8 cellular contexts compared by ENCODE assay signal in genomic region chr10:119207367-119207668, GRCh38. TPM values are rescaled to one million over a fixed set of nuclear protein-coding genes. Genes with fewer than 3 reads are reported as not detected.
DNase-seq lines count a peak whose midpoint lies in the region; ATAC-seq and TF ChIP-seq lines count a peak whose summit lies in the region.

TSS of gene GRK5 (plus strand) at chr10:119207571. CDS start at chr10:119207918, 347 bp downstream.

- intact Hi-C loops in left cardiac atrium (cut with DNase I) (loop anchor here (2.0 to 10.0 kb wide), 3 partner anchors 65 to 209 kb away; no protein-coding TSS in a partner anchor), upper lobe of right lung (cut with DNase I) (no loop called here)

- H3K36me3 Mint-ChIP-seq in T-helper 1 cell treated with Interleukin-12 subunit alpha and Interleukin-12 subunit beta and Interleukin-4 antibody, amounts not matched to agents 30 μg/mL and 1 μg/mL, for 36 hours (ENCODE audit: low read depth): peaks cover 5% of the 10 kb centered on the region
- H3K36me3 Mint-ChIP-seq in progenitor cell of endocrine pancreas (ENCODE audit: insufficient read depth): no peaks in the 10 kb centered on the region

- H3K4me3 ChIP-seq in upper lobe of right lung: peak within 1 kb of the TSS; percentile 87

- in situ Hi-C loops in GM13976 (cut with MboI; ENCODE audit: low sequenced_read_pairs, unreplicated experiment): no loop called here

- peak within 1 kb of the TSS; percentile 100 for H3K27ac Mint-ChIP-seq in T-helper 1 cell treated with Interleukin-12 subunit alpha and Interleukin-12 subunit beta and Interleukin-4 antibody, amounts not matched to agents 30 μg/mL and 1 μg/mL, for 36 hours
- peak within 1 kb of the TSS; percentile 97 for H3K27ac Mint-ChIP-seq in progenitor cell of endocrine pancreas

- TF ChIP-seq CTCF in GM13976 (IDR thresholded peaks at IDR 0.05; ENCODE audit: borderline replicate concordance, control extremely low read depth, extremely low read depth, insufficient read depth, missing control alignments) (no peak), progenitor cell of endocrine pancreas (IDR thresholded peaks at IDR 0.05; ENCODE audit: unreplicated experiment) (no peak), upper lobe of right lung (IDR thresholded peaks at IDR 0.05) (no peak)

- H3K4me1 ChIP-seq in upper lobe of right lung: peaks cover 32% of the 10 kb centered on the region

- no peaks in the 10 kb centered on the region for H3K36me3 ChIP-seq in upper lobe of right lung

- H3K9me3 Mint-ChIP-seq in T-helper 1 cell treated with Interleukin-12 subunit alpha and Interleukin-12 subunit beta and Interleukin-4 antibody, amounts not matched to agents 30 μg/mL and 1 μg/mL, for 36 hours: no peaks in the 10 kb centered on the region
- no peaks in the 10 kb centered on the region for H3K9me3 Mint-ChIP-seq in progenitor cell of endocrine pancreas (ENCODE audit: low read depth)

- H3K27me3 Mint-ChIP-seq in T-helper 1 cell treated with Interleukin-12 subunit alpha and Interleukin-12 subunit beta and Interleukin-4 antibody, amounts not matched to agents 30 μg/mL and 1 μg/mL, for 36 hours (ENCODE audit: low read depth): no peaks in the 10 kb centered on the region
- H3K27me3 Mint-ChIP-seq in progenitor cell of endocrine pancreas: no peaks in the 10 kb centered on the region

- no peaks in the 10 kb centered on the region for H3K9me3 ChIP-seq in upper lobe of right lung

- peak within 1 kb of the TSS; percentile 91 for H3K27ac ChIP-seq in upper lobe of right lung

- H3K4me1 Mint-ChIP-seq in T-helper 1 cell treated with Interleukin-12 subunit alpha and Interleukin-12 subunit beta and Interleukin-4 antibody, amounts not matched to agents 30 μg/mL and 1 μg/mL, for 36 hours (ENCODE audit: low read depth): peaks cover 41% of the 10 kb centered on the region
- H3K4me1 Mint-ChIP-seq in progenitor cell of endocrine pancreas (ENCODE audit: low read depth): peaks cover 50% of the 10 kb centered on the region

- no peaks in the 10 kb centered on the region for H3K27me3 ChIP-seq in upper lobe of right lung

- peak; percentile 69 for ATAC-seq in HG02852 (IDR thresholded peaks at IDR 0.05; ENCODE audit: unreplicated experiment)
- peak; percentile 94 to 95 for ATAC-seq in left cardiac atrium
- peak; percentile 96 for ATAC-seq in upper lobe of right lung

- DNase-seq in GM13976 (ENCODE audit: low spot score): peak; percentile 98
- peak; percentile 37 for DNase-seq in NCI-H1694 (lab: John Stamatoyannopoulos, UW)
- DNase-seq in amniotic stem cell (lab: John Stamatoyannopoulos, UW): peak; percentile 97
- peak; percentile 97 for DNase-seq in left cardiac atrium
- DNase-seq in progenitor cell of endocrine pancreas (ENCODE audit: low spot score, unreplicated experiment): peak; percentile 83
- peak; percentile 97 for DNase-seq in upper lobe of right lung

- H3K4me3 Mint-ChIP-seq in T-helper 1 cell treated with Interleukin-12 subunit alpha and Interleukin-12 subunit beta and Interleukin-4 antibody, amounts not matched to agents 30 μg/mL and 1 μg/mL, for 36 hours: peak within 1 kb of the TSS; percentile 98
- peak within 1 kb of the TSS; percentile 80 for H3K4me3 Mint-ChIP-seq in progenitor cell of endocrine pancreas (ENCODE audit: low read depth)

RNA-seq across cellular contexts. Expression of gene GRK5, which starts in this region (rescaled TPM):
- total RNA-seq in left cardiac atrium: 10 to 100 TPM; 36.4 to 60.1 TPM
- 21.6 and 23.0 TPM in 2 replicates for total RNA-seq in progenitor cell of endocrine pancreas
- total RNA-seq in upper lobe of right lung: 83.5 TPM

Comparison
In these comparisons a context has a peak if more than half of its experiments do, and no peak if none do; other contexts are left out.
1. Peak in every context shown above with its lines: DNase-seq, ATAC-seq, H3K4me3 ChIP-seq and H3K27ac ChIP-seq.
2. DNase-seq: peak in every context shown above with its lines; median percentile 98 in GM13976; 97 in amniotic stem cell; 97 in left cardiac atrium; 97 in upper lobe of right lung; 83 in progenitor cell of endocrine pancreas; 37 in NCI-H1694.